ENCODE assay signal across 8 cellular contexts in the genomic region with DNA sequence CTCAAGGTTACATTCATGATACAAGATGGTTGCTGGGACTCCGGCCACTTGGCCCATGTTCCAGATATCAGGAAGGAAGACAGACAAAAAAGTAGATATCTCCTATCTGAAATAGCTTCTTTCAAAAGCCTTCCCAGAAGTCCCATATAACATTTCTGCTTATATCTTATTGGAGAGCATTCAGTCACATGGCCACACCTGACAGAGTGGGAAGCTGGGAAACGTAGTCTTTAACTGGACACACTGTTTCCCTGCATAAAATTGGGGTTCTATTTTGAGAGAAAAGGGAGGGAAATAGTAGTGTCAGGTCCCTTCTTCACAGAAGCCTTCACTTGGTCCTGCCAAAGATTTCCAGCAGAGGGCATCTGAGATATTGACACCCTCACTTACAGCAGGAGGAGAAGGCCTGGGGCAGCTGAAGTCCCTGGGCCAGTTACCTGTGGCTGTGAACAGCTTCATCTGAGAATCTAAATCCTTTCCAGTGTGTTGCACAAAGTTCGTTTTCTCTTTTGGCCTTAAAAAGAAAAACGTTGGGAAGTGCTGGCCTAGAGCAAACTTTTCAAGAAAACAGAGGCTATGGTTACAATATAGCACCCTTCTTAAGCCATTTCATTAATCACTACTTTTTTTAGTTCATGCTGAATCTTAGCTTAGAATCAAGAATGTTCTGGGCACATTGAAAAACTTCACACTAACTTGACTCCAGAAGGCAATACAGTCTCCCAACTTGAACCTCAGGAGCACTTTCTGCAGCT. TPM values are rescaled to one million over a fixed set of nuclear protein-coding genes. Genes with fewer than 3 reads are reported as not detected.
A peak's percentile ranks its signal among the peaks of the same experiment; 100 is the strongest.
DNase-seq lines count a peak whose midpoint lies in the region; ATAC-seq and TF ChIP-seq lines count a peak whose summit lies in the region.

No MANE protein-coding gene starts in this region.

- no TSS peak for BruUV-seq in A673 (replicated peaks; lab: Mats Ljungman, UMichigan)

- no peaks in the 10 kb centered on the region for H3K36me3 ChIP-seq in A673 (ENCODE audit: insufficient read depth, low read length, poor library complexity, severe bottlenecking)

- H3K27ac ChIP-seq in A673 (ENCODE audit: low read depth, low read length, poor library complexity, severe bottlenecking): no peak overlapping the region

- POLR2A ChIA-PET in A673 (lab: Charles Lee; ENCODE audit: low non-redundant PET): interaction anchor here (0.6 kb wide), 1 partner anchor 12 kb away, joined by 3 read pairs; no protein-coding TSS in a partner anchor

- CTCF ChIA-PET in A673 (lab: Charles Lee): interaction anchor here (0.7 to 1.8 kb wide), 4 partner anchors 14 to 275 kb away, joined by 3 to 36 read pairs (median 5); no protein-coding TSS in a partner anchor

- H3K4me1 ChIP-seq in A673 (ENCODE audit: insufficient read depth, low read length, poor library complexity, severe bottlenecking): no peaks in the 10 kb centered on the region

- no peaks in the 10 kb centered on the region for H3K9me3 ChIP-seq in A673 (ENCODE audit: low read depth, low read length, poor library complexity, severe bottlenecking)

- TF ChIP-seq CTCF in A673 (conservative IDR thresholded peaks at IDR 0.05; ENCODE audit: low read depth, low read length) (peak; percentile 66), GM13976 (IDR thresholded peaks at IDR 0.05; ENCODE audit: borderline replicate concordance, control extremely low read depth, extremely low read depth, insufficient read depth, missing control alignments) (peak; percentile 30), retinal pigment epithelial cell (conservative IDR thresholded peaks at IDR 0.05; ENCODE audit: low read depth, low read length) (peak; percentile 66)

- in situ Hi-C loops in GM13976 (cut with MboI; ENCODE audit: low sequenced_read_pairs, unreplicated experiment): loop anchor here (5.0 kb wide), 1 partner anchor 276 kb away; no protein-coding TSS in a partner anchor

- H3K4me3 ChIP-seq in A673 (ENCODE audit: low read depth, low read length, poor library complexity, severe bottlenecking) (no peak overlapping the region), retinal pigment epithelial cell (ENCODE audit: low read length) (no peak overlapping the region)

- DNase-seq in A673 (ENCODE audit: low spot score): peak; percentile 64
- DNase-seq in GM13976 (ENCODE audit: low spot score): peak; percentile 33
- peak; percentile 16 for DNase-seq in NCI-H1694 (lab: John Stamatoyannopoulos, UW)
- DNase-seq in activated CD8-positive, alpha-beta memory T cell treated with anti-CD3 and anti-CD28 coated beads for 4 hours (ENCODE audit: low read depth in 2 of 2): peak; percentile 34 to 36
- DNase-seq in retinal pigment epithelial cell (ENCODE audit: low read depth): no peak

- H3K27me3 ChIP-seq in A673 (replicated peaks; ENCODE audit: insufficient read depth, low read depth, low read length, poor library complexity): no peaks in the 10 kb centered on the region

- peak; percentile 46 for ATAC-seq in esophagus mucosa
- ATAC-seq in HG03039 (IDR thresholded peaks at IDR 0.05; ENCODE audit: unreplicated experiment): no peak
- no peak for ATAC-seq in HG03095 (IDR thresholded peaks at IDR 0.05; ENCODE audit: unreplicated experiment)

- intact Hi-C loops in A673 (cut with micrococcal nuclease; ENCODE audit: unreplicated experiment): loop anchor here (1.0 kb wide), 1 partner anchor 275 kb away; no protein-coding TSS in a partner anchor

RNA-seq across cellular contexts. Expression of a gene that starts 33.5 kb away (rescaled TPM):
- total RNA-seq in A673 (2021) (1.5 and 1.7 TPM in 2 replicates), esophagus mucosa (1.6 TPM)
